In genomic region chr2:121596221-121597080, GRCh38 we compare ENCODE assay signal across 1 cellular context.
A peak's percentile ranks its signal among the peaks of the same experiment; 100 is the strongest.
TF ChIP-seq lines count a peak whose summit lies in the region.

No MANE protein-coding gene starts in this region.

TF ChIP-seq in K562, 482 proteins besides CTCF, POLR2A, EP300 and RAD21 (continued from another document and continues in another):
- TF ChIP-seq SFPQ (IDR thresholded peaks at IDR 0.05; ENCODE audit: low read depth, low read length) (no peak), MCM3 (IDR thresholded peaks at IDR 0.05) (no peak), ZNF445 (CRISPR knock-in tag; IDR thresholded peaks at IDR 0.05; ENCODE audit: low read depth) (no peak), EGR1 (conservative IDR thresholded peaks at IDR 0.05) (no peak), SMARCC2 (IDR thresholded peaks at IDR 0.05; ENCODE audit: low read depth) (peak; percentile 89), NFIC (IDR thresholded peaks at IDR 0.05) (peak; percentile 90), ILF3 (IDR thresholded peaks at IDR 0.05; ENCODE audit: borderline replicate concordance) (no peak), RBM17 (IDR thresholded peaks at IDR 0.05; ENCODE audit: borderline replicate concordance, low read depth, low read length) (no peak), ZNF583 (CRISPR knock-in tag; IDR thresholded peaks at IDR 0.05) (no peak), ZNF584 (CRISPR knock-in tag; IDR thresholded peaks at IDR 0.05; ENCODE audit: low read depth) (0 out of 2 replicates have a peak, but pooled peaks have one; percentile 41), NKRF (IDR thresholded peaks at IDR 0.05; ENCODE audit: borderline replicate concordance) (peak; percentile 89; the same call in 1 of the 2 replicates), EZH2 (IDR thresholded peaks at IDR 0.05; ENCODE audit: borderline replicate concordance, low read depth, low read length) (no peak; the same call in 1 of the 2 replicates), HDAC2 (IDR thresholded peaks at IDR 0.05) (peak; percentile 97), CBFA2T2 (conservative IDR thresholded peaks at IDR 0.05) (peak; percentile 95), MITF (IDR thresholded peaks at IDR 0.05) (peak; percentile 26; the same call in 1 of the 2 replicates), ERF (CRISPR knock-in tag; IDR thresholded peaks at IDR 0.05) (no peak), EP400 (IDR thresholded peaks at IDR 0.05) (peak; percentile 95), ZFPM2 (CRISPR knock-in tag; IDR thresholded peaks at IDR 0.05) (no peak), NR0B1 (IDR thresholded peaks at IDR 0.05; ENCODE audit: partially characterized antibody) (no peak), RBM22 (IDR thresholded peaks at IDR 0.05; ENCODE audit: low read depth, low read length, poor library complexity, severe bottlenecking) (no peak), NUFIP1 (IDR thresholded peaks at IDR 0.05; ENCODE audit: partially characterized antibody) (no peak), SMAD3 (CRISPR knock-in tag; conservative IDR thresholded peaks at IDR 0.05) (no peak), ZFP36 (IDR thresholded peaks at IDR 0.05; ENCODE audit: low read depth, low read length, partially characterized antibody) (no peak), CXXC5 (CRISPR knock-in tag; IDR thresholded peaks at IDR 0.05) (peak; percentile 56), ZNF239 (CRISPR knock-in tag; IDR thresholded peaks at IDR 0.05) (no peak), NCOA2 (IDR thresholded peaks at IDR 0.05; ENCODE audit: partially characterized antibody in 2 of 2) (peak; percentile 53 to 70), PBX2 (CRISPR knock-in tag; IDR thresholded peaks at IDR 0.05; ENCODE audit: low read depth) (no peak), PBX2 (tag; conservative IDR thresholded peaks at IDR 0.05; ENCODE audit: low read depth) (peak; percentile 87), TBL1XR1 (IDR thresholded peaks at IDR 0.05; ENCODE audit: low read length in 2 of 2) (peak; percentile 58 to 93; a peak in 3 of 4 replicates), ZNF212 (CRISPR knock-in tag; IDR thresholded peaks at IDR 0.05) (no peak), TARDBP (IDR thresholded peaks at IDR 0.05) (no peak), ZNF609 (CRISPR knock-in tag; IDR thresholded peaks at IDR 0.05; ENCODE audit: borderline replicate concordance) (0 out of 2 replicates have a peak, but pooled peaks have one; percentile 43), ETS1 (conservative IDR thresholded peaks at IDR 0.05; ENCODE audit: control insufficient read depth, low read depth, low read length) (no peak), CTBP1 (IDR thresholded peaks at IDR 0.05; ENCODE audit: borderline replicate concordance) (peak; percentile 88), ZBTB43 (CRISPR knock-in tag; IDR thresholded peaks at IDR 0.05) (no peak), SRSF9 (IDR thresholded peaks at IDR 0.05; ENCODE audit: borderline replicate concordance, low read depth, low read length) (no peak), MYC (IDR thresholded peaks at IDR 0.05; ENCODE audit: low read depth, low read length) (peak; percentile 99), MYC (CRISPR knock-in tag; IDR thresholded peaks at IDR 0.05; ENCODE audit: borderline replicate concordance, low read depth) (no peak), ETS2 (tag; IDR thresholded peaks at IDR 0.05; ENCODE audit: borderline replicate concordance, poor library complexity, severe bottlenecking) (no peak), IRF2 (CRISPR knock-in tag; IDR thresholded peaks at IDR 0.05) (no peak), ZNF23 (CRISPR knock-in tag; IDR thresholded peaks at IDR 0.05) (no peak), ZNF395 (CRISPR knock-in tag; IDR thresholded peaks at IDR 0.05) (0 out of 2 replicates have a peak, but pooled peaks have one; percentile 15), SRSF3 (IDR thresholded peaks at IDR 0.05; ENCODE audit: insufficient read depth, low read length) (no peak), ZNF347 (CRISPR knock-in tag; IDR thresholded peaks at IDR 0.05; ENCODE audit: low read depth) (no peak), MAFF (IDR thresholded peaks at IDR 0.05; ENCODE audit: low read length) (no peak), ZFP30 (CRISPR knock-in tag; IDR thresholded peaks at IDR 0.05; ENCODE audit: borderline replicate concordance) (no peak), TFAM (CRISPR knock-in tag; conservative IDR thresholded peaks at IDR 0.05) (no peak), PYGO2 (tag; IDR thresholded peaks at IDR 0.05) (no peak), ZNF668 (CRISPR knock-in tag; IDR thresholded peaks at IDR 0.05) (no peak), TAF15 (IDR thresholded peaks at IDR 0.05; ENCODE audit: low read depth, low read length) (no peak)
